19 cellular contexts compared by ENCODE assay signal in genomic region chrX:66221856-66222255, GRCh38.
"Had no signal": no experiment of that assay in that cellular context is flagged by ENCODE, and none has a peak within 500 bp of the region (broad histone marks: within the 10 kb centered on the region; RNA-seq: fewer than 3 reads in every experiment).

No MANE protein-coding gene starts in this region.

- H3K27ac ChIP-seq: brain microvascular endothelial cell, heart left ventricle, pancreas, psoas muscle, right atrium auricular region, upper lobe of left lung had no signal

- H3K4me3 ChIP-seq: heart left ventricle, pancreas, psoas muscle, right atrium auricular region, upper lobe of left lung had no signal

- H3K9me3 ChIP-seq: pancreas, upper lobe of left lung had no signal

- DNase-seq: activated CD4-positive, alpha-beta T cell treated with anti-CD3 and anti-CD28 coated beads for 1 hour; activated CD4-positive, alpha-beta T cell treated with anti-CD3 and anti-CD28 coated beads, Interleukin-2, amount 50 U/mL, for 1 hour; activated T-cell treated with anti-CD3 and anti-CD28 coated beads, Interleukin-2, amount 50 U/mL, for 1 hour; aorta; brain microvascular endothelial cell; caudate nucleus; effector CD4-positive, alpha-beta T cell; heart left ventricle; islet precursor cell; left colon; nephron progenitor cell; pancreas; psoas muscle; stimulated activated CD4-positive, alpha-beta T cell treated with anti-CD3 and anti-CD28 coated beads, Interleukin-12 subunit alpha, Interleukin-12 subunit beta, amount 100 ng/mL, for 4 hours; stimulated activated CD4-positive, alpha-beta T cell treated with anti-CD3 and anti-CD28 coated beads, Interleukin-4, amount 100 ng/mL, for 4 hours; stimulated activated naive CD8-positive, alpha-beta T cell treated with anti-CD3 and anti-CD28 coated beads, Interleukin-15, Interleukin-2, amounts not matched to agents 100 U/mL and 50 U/mL, for 24 hours; upper lobe of left lung had no signal

- H3K4me1 ChIP-seq: heart left ventricle, pancreas, psoas muscle, right atrium auricular region, upper lobe of left lung had no signal

- H3K27me3 ChIP-seq: brain microvascular endothelial cell, heart left ventricle, right atrium auricular region, upper lobe of left lung had no signal

- ATAC-seq: activated naive CD4-positive, alpha-beta T cell treated with anti-CD3 and anti-CD28 coated beads, Interleukin-2, amount 50 U/mL, for 72 hours; heart left ventricle; left colon; pancreas; psoas muscle; stimulated activated naive CD8-positive, alpha-beta T cell treated with anti-CD3 and anti-CD28 coated beads, Interleukin-15, Interleukin-2, amounts not matched to agents 100 U/mL and 50 U/mL, for 24 hours had no signal

- H3K36me3 ChIP-seq: brain microvascular endothelial cell, heart left ventricle, pancreas, right atrium auricular region, upper lobe of left lung had no signal
